In genomic region chr5:147575598-147575997, GRCh38 we compare ENCODE assay signal across 11 cellular contexts.
"Had no signal": no experiment of that assay in that cellular context is flagged by ENCODE, and none has a peak within 500 bp of the region (broad histone marks: within the 10 kb centered on the region; RNA-seq: fewer than 3 reads in every experiment).

No MANE protein-coding gene starts in this region.

- H3K4me3 Mint-ChIP-seq: GM23338, H9, HFFc6 had no signal

- H2AFZ ChIP-seq: GM23248, GM23338 had no signal

- H3K36me3 ChIP-seq: HAP-1 had no signal

- FAIRE-seq: H1, H54 had no signal

- H3K4me3 ChIP-seq: GM23248, GM23338, HAP-1 had no signal

- H3K27ac Mint-ChIP-seq: HFFc6 had no signal

- H3K9ac ChIP-seq: GM23248 had no signal

- DNase-seq: GM23248, GOT3, H7, H9, HCEC 1CT, HFFc6 had no signal

- H3K9me3 ChIP-seq: HAP-1 had no signal

- H3K27ac ChIP-seq: GM23248 had no signal

- ATAC-seq: GM23338, HCT116 had no signal
